24 cellular contexts compared by ENCODE assay signal in genomic region chr12:118094039-118094438, GRCh38. TPM values are rescaled to one million over a fixed set of nuclear protein-coding genes. Genes with fewer than 3 reads are reported as not detected.
A peak's percentile ranks its signal among the peaks of the same experiment; 100 is the strongest.
DNase-seq lines count a peak whose midpoint lies in the region; ATAC-seq and TF ChIP-seq lines count a peak whose summit lies in the region.
"Had no signal": no experiment of that assay in that cellular context is flagged by ENCODE, and none has a peak within 500 bp of the region (broad histone marks: within the 10 kb centered on the region; RNA-seq: fewer than 3 reads in every experiment).

No MANE protein-coding gene starts in this region.

- H3K27me3 ChIP-seq in SK-N-SH (ENCODE audit: insufficient read depth) (no peaks in the 10 kb centered on the region), trophoblast cell (ENCODE audit: insufficient read depth, low read length) (no peaks in the 10 kb centered on the region), gastrocnemius medialis (no peaks in the 10 kb centered on the region)
- no peaks in the 10 kb centered on the region for H3K27me3 ChIP-seq in CD8-positive, alpha-beta memory T cell (ENCODE audit: insufficient read depth, low read length, poor library complexity, severe bottlenecking)
- H3K27me3 ChIP-seq: BLaER1 treated with 17β-estradiol and CSF1 and Interleukin-3, amounts not matched to agents 10 nM and 100 nM had no signal

- no peaks in the 10 kb centered on the region for H3K4me1 Mint-ChIP-seq in CD8-positive, alpha-beta memory T cell
- H3K4me1 Mint-ChIP-seq: B cell had no signal

- TF ChIP-seq CTCF in SK-N-SH (IDR thresholded peaks at IDR 0.05) (no peak), gastrocnemius medialis (IDR thresholded peaks at IDR 0.05 in 4 of 5, conservative IDR thresholded peaks at IDR 0.05 in 1 of 5) (no peak)

- TF ChIP-seq POLR2A in gastrocnemius medialis (IDR thresholded peaks at IDR 0.05), result no peak

- no peak overlapping the region for H4K91ac ChIP-seq in trophoblast cell (ENCODE audit: low read depth, low read length)

- no peaks in the 10 kb centered on the region for H3F3A ChIP-seq in SK-N-SH (replicated peaks; ENCODE audit: insufficient read depth)

- no peaks in the 10 kb centered on the region for H3K79me1 ChIP-seq in trophoblast cell (ENCODE audit: low read length)

- intact Hi-C loops in gastrocnemius medialis (cut with DNase I; ENCODE audit: low total_unique reads), result no loop called here

- no peak overlapping the region for H3K18ac ChIP-seq in trophoblast cell (ENCODE audit: low read length)

- peak overlapping the region; percentile 46 for H4K12ac ChIP-seq in trophoblast cell (ENCODE audit: low read depth, low read length)

- H3K4ac ChIP-seq in trophoblast cell (ENCODE audit: low read depth, low read length), result no peak overlapping the region

- no peak overlapping the region for H2BK5ac ChIP-seq in trophoblast cell (ENCODE audit: low read depth, low read length, poor library complexity)

- H3K14ac ChIP-seq in trophoblast cell (ENCODE audit: low read length), result no peak overlapping the region

- H2AFZ ChIP-seq in SK-N-SH (ENCODE audit: low read depth) (no peak overlapping the region), trophoblast cell (ENCODE audit: insufficient read depth, low read length, poor library complexity) (no peak overlapping the region)

- H3K9me3 Mint-ChIP-seq in CD8-positive, alpha-beta memory T cell, result no peaks in the 10 kb centered on the region
- H3K9me3 Mint-ChIP-seq: CD4-positive, alpha-beta T cell; CD8-positive, alpha-beta T cell had no signal

- H3K27ac ChIP-seq in SK-N-SH (ENCODE audit: low read depth in 2 of 2, low read length in 1 of 2), result no peak overlapping the region
- H3K27ac ChIP-seq in trophoblast cell (ENCODE audit: low read depth, low read length), result no peak overlapping the region
- H3K27ac ChIP-seq in gastrocnemius medialis, result peak overlapping the region in 3 of 4 donors; percentile 38 to 72 (median 41)
- no peak overlapping the region for H3K27ac ChIP-seq in CD8-positive, alpha-beta memory T cell (ENCODE audit: low read depth, low read length)
- H3K27ac ChIP-seq: 22Rv1; A549; BLaER1 treated with 17β-estradiol and CSF1 and Interleukin-3, amounts not matched to agents 10 nM and 100 nM; C4-2B had no signal

- peaks cover 0 to 3% of the 10 kb centered on the region in 2 experiments; a peak in 1 of 4 replicates for H3K4me1 ChIP-seq in SK-N-SH (ENCODE audit: control insufficient read depth in 1 of 2, insufficient read depth in 2 of 2, low read depth in 1 of 2, low read length in 1 of 2)
- H3K4me1 ChIP-seq in trophoblast cell (ENCODE audit: control insufficient read depth in 1 of 2, insufficient read depth in 2 of 2, low read length in 2 of 2), result peaks cover 4 to 9% of the 10 kb centered on the region in 2 experiments
- peaks cover 5 to 8% of the 10 kb centered on the region in 2 donors for H3K4me1 ChIP-seq in gastrocnemius medialis
- no peaks in the 10 kb centered on the region for H3K4me1 ChIP-seq in CD8-positive, alpha-beta memory T cell (ENCODE audit: insufficient read depth, low read length)
- H3K4me1 ChIP-seq: BLaER1 treated with 17β-estradiol and CSF1 and Interleukin-3, amounts not matched to agents 10 nM and 100 nM had no signal

- no peak overlapping the region for H4K8ac ChIP-seq in trophoblast cell (ENCODE audit: low read depth, low read length)

- H3K4me3 ChIP-seq in SK-N-SH (ENCODE audit: low read depth in 2 of 2, low read length in 1 of 2) (no peak overlapping the region), trophoblast cell (ENCODE audit: low read depth, low read length) (no peak overlapping the region), gastrocnemius medialis (no peak overlapping the region)
- no peak overlapping the region for H3K4me3 ChIP-seq in CD8-positive, alpha-beta memory T cell (ENCODE audit: low read length)
- H3K4me3 ChIP-seq: A549; BLaER1 treated with 17β-estradiol and CSF1 and Interleukin-3, amounts not matched to agents 10 nM and 100 nM; GM12878 had no signal

- ATAC-seq in SK-N-SH treated with all-trans-retinoic acid at 6 μM for 48 hours (peak; percentile 20; the same call in 1 of the 3 replicates), gastrocnemius medialis (peak; percentile 46 to 67), HG03442 (IDR thresholded peaks at IDR 0.05; ENCODE audit: unreplicated experiment) (no peak)
- ATAC-seq: A549; CD8-positive, alpha-beta T cell; GM12878 had no signal

- no peak overlapping the region for H3K23ac ChIP-seq in trophoblast cell (ENCODE audit: low read length)

- H3K36me3 Mint-ChIP-seq in CD8-positive, alpha-beta memory T cell, result no peaks in the 10 kb centered on the region
- H3K36me3 Mint-ChIP-seq: CD8-positive, alpha-beta T cell had no signal

- H3K79me2 ChIP-seq in SK-N-SH (ENCODE audit: insufficient read depth) (peaks cover 4% of the 10 kb centered on the region; the same call in 1 of the 2 replicates), trophoblast cell (ENCODE audit: control insufficient read depth, insufficient read depth, low read length, poor library complexity) (no peaks in the 10 kb centered on the region)

- H3K9me3 ChIP-seq in SK-N-SH, result no peaks in the 10 kb centered on the region
- H3K9me3 ChIP-seq in trophoblast cell (ENCODE audit: insufficient read depth, low read depth, low read length), result no peaks in the 10 kb centered on the region
- H3K9me3 ChIP-seq in gastrocnemius medialis, result no peaks in the 10 kb centered on the region
- no peaks in the 10 kb centered on the region for H3K9me3 ChIP-seq in CD8-positive, alpha-beta memory T cell (ENCODE audit: low read length)
- H3K9me3 ChIP-seq: A549; BLaER1 treated with 17β-estradiol and CSF1 and Interleukin-3, amounts not matched to agents 10 nM and 100 nM had no signal

- H3K9me2 ChIP-seq in SK-N-SH, result no peaks in the 10 kb centered on the region

- POLR2A ChIA-PET in SK-N-SH (lab: Yijun Ruan, JAX), result interaction anchor here (0.6 kb wide), 2 partner anchors 11 to 15 kb away, joined by 3 read pairs; no protein-coding TSS in a partner anchor
- POLR2A ChIA-PET in CD8-positive, alpha-beta memory T cell (lab: Charles Lee), result no interaction called here

- DNase-seq in SK-N-SH (no peak), trophoblast cell (no peak), gastrocnemius medialis (no peak)
- no peak for DNase-seq in CD8-positive, alpha-beta memory T cell
- DNase-seq in activated effector memory CD4-positive, alpha-beta T cell treated with Interleukin-2 at 50 U/mL for 16 hours, result no peak
- DNase-seq: AML-193; CD4-positive, alpha-beta T cell; CD8-positive, alpha-beta T cell; COR-L47; DMS 273 treated with DMSO at 0.1 percent for 48 hours; DMS153; DMS53; DMS79; DND-41; EL; GDM1 had no signal

- 89% methylated on average over 3 of the region's 3 CpGs for WGBS in SK-N-SH (ENCODE audit: low lambda C conversion rate)
- no CpG with 5 or more reads among the region's 3 CpGs for WGBS in trophoblast cell (ENCODE audit: extremely low coverage, insufficient coverage, insufficient read length)

- H3K4me2 ChIP-seq in SK-N-SH (no peak overlapping the region), trophoblast cell (ENCODE audit: low read length) (no peak overlapping the region)
- H3K4me2 ChIP-seq: A549; BLaER1 treated with 17β-estradiol and CSF1 and Interleukin-3, amounts not matched to agents 10 nM and 100 nM had no signal

- no peak overlapping the region for H2BK120ac ChIP-seq in trophoblast cell (ENCODE audit: insufficient read depth, low read length, poor library complexity)

- TF ChIP-seq EP300 in SK-N-SH (IDR thresholded peaks at IDR 0.05; ENCODE audit: borderline replicate concordance in 1 of 2, low read depth in 1 of 2, low read length in 1 of 2), result no peak

- H3K36me3 ChIP-seq in SK-N-SH (replicated peaks in 1 of 2; ENCODE audit: control insufficient read depth in 1 of 2, insufficient read depth in 2 of 2, low read length in 1 of 2) (peaks cover 0 to 4% of the 10 kb centered on the region in 2 experiments), trophoblast cell (ENCODE audit: control insufficient read depth in 1 of 2, insufficient read depth in 2 of 2, low read length in 2 of 2) (peaks cover 4 to 6% of the 10 kb centered on the region in 2 experiments), gastrocnemius medialis (peaks cover 0 to 17% of the 10 kb centered on the region in 2 donors)
- no peaks in the 10 kb centered on the region for H3K36me3 ChIP-seq in CD8-positive, alpha-beta memory T cell (ENCODE audit: insufficient read depth, low read length)

- in situ Hi-C loops in gastrocnemius medialis (cut with MboI; ENCODE audit: low sequenced_read_pairs in 4 of 4), result no loop called here

- no peak overlapping the region for H2BK12ac ChIP-seq in trophoblast cell (ENCODE audit: low read length)

- H3K9ac ChIP-seq in SK-N-SH (no peak overlapping the region), trophoblast cell (ENCODE audit: low read length) (no peak overlapping the region)
- H3K9ac ChIP-seq: BLaER1 treated with 17β-estradiol and CSF1 and Interleukin-3, amounts not matched to agents 10 nM and 100 nM had no signal

- CTCF ChIA-PET in SK-N-SH (lab: Yijun Ruan, JAX), result interaction anchor here (0.7 kb wide), 1 partner anchor 255 kb away, joined by 3 read pairs; no protein-coding TSS in a partner anchor
- CTCF ChIA-PET in CD8-positive, alpha-beta memory T cell (lab: Charles Lee), result interaction anchor here (0.7 kb wide), 1 partner anchor 27 kb away, joined by 3 read pairs; no protein-coding TSS in a partner anchor

- TF ChIP-seq RAD21 in SK-N-SH (IDR thresholded peaks at IDR 0.05; ENCODE audit: low read length), result no peak

- no peaks in the 10 kb centered on the region for H4K20me1 ChIP-seq in SK-N-SH (ENCODE audit: insufficient read depth)
- H4K20me1 ChIP-seq: BLaER1 treated with 17β-estradiol and CSF1 and Interleukin-3, amounts not matched to agents 10 nM and 100 nM had no signal

- no peak overlapping the region for H3K4me3 Mint-ChIP-seq in CD8-positive, alpha-beta memory T cell
- H3K4me3 Mint-ChIP-seq: B cell; CD4-positive, alpha-beta T cell; CD8-positive, alpha-beta T cell had no signal

- H3K27ac Mint-ChIP-seq in CD8-positive, alpha-beta memory T cell, result no peak overlapping the region
- H3K27ac Mint-ChIP-seq: B cell; CD4-positive, alpha-beta T cell; CD8-positive, alpha-beta T cell had no signal

- H3K27me3 Mint-ChIP-seq in CD8-positive, alpha-beta memory T cell, result peaks cover 0 to 3% of the 10 kb centered on the region in 2 donors
- H3K27me3 Mint-ChIP-seq: CD4-positive, alpha-beta T cell had no signal

- H2AK5ac ChIP-seq in trophoblast cell (ENCODE audit: low read length), result no peak overlapping the region

RNA-seq across cellular contexts. Expression of gene VSIG10, which starts 9.8 kb away (rescaled TPM):
- polyA plus RNA-seq in SK-N-SH (2012; rRNA removed), result 12.5 and 21.2 TPM in 2 replicates
- 9.8 and 10.3 TPM in 2 replicates for polyA plus RNA-seq in SK-N-SH (2012; cell fraction: cytosol; rRNA removed)
- 47.7 and 48.5 TPM in 2 replicates for polyA plus RNA-seq in SK-N-SH (2012; cell fraction: nucleus; rRNA removed)
- 8.7 and 9.9 TPM in 2 replicates for polyA plus RNA-seq in trophoblast cell (2013)
- 10 to 100 TPM in 3 of 4 donors, 1 to 10 TPM in 1; 9.3 to 22.1 (median 17.0) TPM for total RNA-seq in gastrocnemius medialis
- total RNA-seq in CD8-positive, alpha-beta memory T cell, result 1 to 10 TPM; 7.9 to 9.0 TPM
- 1.7 TPM for polyA plus RNA-seq in CD8-positive, alpha-beta memory T cell

RNA-seq across cellular contexts. Expression of gene WSB2, which starts 33.1 kb away (rescaled TPM):
- polyA plus RNA-seq in SK-N-SH (2012; rRNA removed), result 54.4 and 62.6 TPM in 2 replicates
- polyA plus RNA-seq in SK-N-SH (2012; cell fraction: cytosol; rRNA removed), result 46.6 and 55.6 TPM in 2 replicates
- 36.4 and 37.6 TPM in 2 replicates for polyA plus RNA-seq in SK-N-SH (2012; cell fraction: nucleus; rRNA removed)
- 52.8 and 53.8 TPM in 2 replicates for polyA plus RNA-seq in trophoblast cell (2013)
- 100 to 1,000 TPM in 2 of 4 donors, 10 to 100 TPM in 2; 83.5 to 133 (median 93.5) TPM for total RNA-seq in gastrocnemius medialis
- 10 to 100 TPM; 74.2 to 84.4 TPM for total RNA-seq in CD8-positive, alpha-beta memory T cell
- 24.8 TPM for polyA plus RNA-seq in CD8-positive, alpha-beta memory T cell

RNA-seq across cellular contexts. Expression of gene PEBP1, which starts 41.9 kb away (rescaled TPM):
- polyA plus RNA-seq in SK-N-SH (2012; rRNA removed), result 186 and 219 TPM in 2 replicates
- 169 and 192 TPM in 2 replicates for polyA plus RNA-seq in SK-N-SH (2012; cell fraction: cytosol; rRNA removed)
- polyA plus RNA-seq in SK-N-SH (2012; cell fraction: nucleus; rRNA removed), result 117 and 126 TPM in 2 replicates
- 159 and 166 TPM in 2 replicates for polyA plus RNA-seq in trophoblast cell (2013)
- 100 to 1,000 TPM; 306 to 442 (median 330) TPM for total RNA-seq in gastrocnemius medialis
- 100 to 1,000 TPM; 140 to 142 TPM for total RNA-seq in CD8-positive, alpha-beta memory T cell
- polyA plus RNA-seq in CD8-positive, alpha-beta memory T cell, result 317 TPM

Comparison
In these comparisons a context has a peak if more than half of its experiments do, and no peak if none do; other contexts are left out.
1. H3K27ac ChIP-seq: peak in gastrocnemius medialis (3 of 4); none in SK-N-SH (0 of 2), trophoblast cell (single experiment) and CD8-positive, alpha-beta memory T cell (single experiment).